20 cellular contexts compared by ENCODE assay signal in genomic region chr1:207009945-207010344, GRCh38. TPM values are rescaled to one million over a fixed set of nuclear protein-coding genes. Genes with fewer than 3 reads are reported as not detected.
"Had no signal": no experiment of that assay in that cellular context is flagged by ENCODE, and none has a peak within 500 bp of the region (broad histone marks: within the 10 kb centered on the region; RNA-seq: fewer than 3 reads in every experiment).

No MANE protein-coding gene starts in this region.

- DNase-seq: activated CD4-positive, alpha-beta T cell treated with anti-CD3 and anti-CD28 coated beads for 36 hours; activated CD8-positive, alpha-beta memory T cell treated with anti-CD3 and anti-CD28 coated beads, Interleukin-2, amount 50 U/mL, for 4 hours; activated CD8-positive, alpha-beta T cell treated with anti-CD3 and anti-CD28 coated beads for 36 hours; activated naive CD4-positive, alpha-beta T cell treated with Interleukin-2 at 50 U/mL for 16 hours; activated naive CD8-positive, alpha-beta T cell treated with anti-CD3 and anti-CD28 coated beads, Interleukin-2, amount 50 U/mL, for 24 hours; heart left ventricle; stimulated activated CD4-positive, alpha-beta T cell treated with anti-CD3 and anti-CD28 coated beads, Interleukin-4, amount 100 ng/mL, for 4 hours; stimulated activated naive CD8-positive, alpha-beta T cell treated with anti-CD3 and anti-CD28 coated beads, Interleukin-15, amount 100 ng/mL, for 72 hours; T-helper 9 cell had no signal

- H3K9me3 ChIP-seq: heart left ventricle had no signal

- FAIRE-seq: astrocyte, endothelial cell of umbilical vein, frontal cortex had no signal

- H3K36me3 ChIP-seq: cardiac muscle cell, heart left ventricle had no signal

- ATAC-seq: activated CD4-positive, alpha-beta T cell treated with anti-CD3 and anti-CD28 coated beads for 36 hours; activated CD8-positive, alpha-beta T cell treated with anti-CD3 and anti-CD28 coated beads for 36 hours; activated naive CD8-positive, alpha-beta T cell treated with anti-CD3 and anti-CD28 coated beads, Interleukin-2, amount 50 U/mL, for 24 hours; heart left ventricle; stimulated activated naive CD8-positive, alpha-beta T cell treated with anti-CD3 and anti-CD28 coated beads, Interleukin-15, amount 100 ng/mL, for 72 hours had no signal

- H3K27me3 ChIP-seq: heart left ventricle had no signal

- H3K4me3 ChIP-seq: cardiac muscle cell, heart left ventricle had no signal

- H3K27ac ChIP-seq: cardiac muscle cell, heart left ventricle had no signal

RNA-seq across cellular contexts. Expression of gene C1orf116, which starts 22.6 kb away (rescaled TPM):
- total RNA-seq: fibroblast of lung, frontal cortex, lung microvascular endothelial cell, osteocyte, skeletal muscle tissue had no signal
- polyA plus RNA-seq: endothelial cell of umbilical vein, neural cell had no signal

RNA-seq across cellular contexts. Expression of gene FCAMR, which starts 39.7 kb away (rescaled TPM):
- total RNA-seq: activated CD4-positive, alpha-beta T cell treated with anti-CD3 and anti-CD28 coated beads for 36 hours; activated CD8-positive, alpha-beta T cell treated with anti-CD3 and anti-CD28 coated beads for 36 hours; astrocyte; cardiac muscle cell; endothelial cell of umbilical vein; fibroblast of lung; frontal cortex; heart left ventricle; kidney epithelial cell; lung microvascular endothelial cell; mononuclear cell; osteocyte; skeletal muscle tissue had no signal
- polyA plus RNA-seq: cardiac muscle cell, endothelial cell of umbilical vein, fibroblast of lung, heart left ventricle, neural cell had no signal
